Comparison of ENCODE assay signal across 1 cellular context in genomic region chr9:69357030-69357853, GRCh38.
TF ChIP-seq lines count a peak whose summit lies in the region.

No MANE protein-coding gene starts in this region.

TF ChIP-seq in H1, 55 proteins besides CTCF, POLR2A, EP300 and RAD21 (continued from another document):
- TF ChIP-seq, protein P1, sequence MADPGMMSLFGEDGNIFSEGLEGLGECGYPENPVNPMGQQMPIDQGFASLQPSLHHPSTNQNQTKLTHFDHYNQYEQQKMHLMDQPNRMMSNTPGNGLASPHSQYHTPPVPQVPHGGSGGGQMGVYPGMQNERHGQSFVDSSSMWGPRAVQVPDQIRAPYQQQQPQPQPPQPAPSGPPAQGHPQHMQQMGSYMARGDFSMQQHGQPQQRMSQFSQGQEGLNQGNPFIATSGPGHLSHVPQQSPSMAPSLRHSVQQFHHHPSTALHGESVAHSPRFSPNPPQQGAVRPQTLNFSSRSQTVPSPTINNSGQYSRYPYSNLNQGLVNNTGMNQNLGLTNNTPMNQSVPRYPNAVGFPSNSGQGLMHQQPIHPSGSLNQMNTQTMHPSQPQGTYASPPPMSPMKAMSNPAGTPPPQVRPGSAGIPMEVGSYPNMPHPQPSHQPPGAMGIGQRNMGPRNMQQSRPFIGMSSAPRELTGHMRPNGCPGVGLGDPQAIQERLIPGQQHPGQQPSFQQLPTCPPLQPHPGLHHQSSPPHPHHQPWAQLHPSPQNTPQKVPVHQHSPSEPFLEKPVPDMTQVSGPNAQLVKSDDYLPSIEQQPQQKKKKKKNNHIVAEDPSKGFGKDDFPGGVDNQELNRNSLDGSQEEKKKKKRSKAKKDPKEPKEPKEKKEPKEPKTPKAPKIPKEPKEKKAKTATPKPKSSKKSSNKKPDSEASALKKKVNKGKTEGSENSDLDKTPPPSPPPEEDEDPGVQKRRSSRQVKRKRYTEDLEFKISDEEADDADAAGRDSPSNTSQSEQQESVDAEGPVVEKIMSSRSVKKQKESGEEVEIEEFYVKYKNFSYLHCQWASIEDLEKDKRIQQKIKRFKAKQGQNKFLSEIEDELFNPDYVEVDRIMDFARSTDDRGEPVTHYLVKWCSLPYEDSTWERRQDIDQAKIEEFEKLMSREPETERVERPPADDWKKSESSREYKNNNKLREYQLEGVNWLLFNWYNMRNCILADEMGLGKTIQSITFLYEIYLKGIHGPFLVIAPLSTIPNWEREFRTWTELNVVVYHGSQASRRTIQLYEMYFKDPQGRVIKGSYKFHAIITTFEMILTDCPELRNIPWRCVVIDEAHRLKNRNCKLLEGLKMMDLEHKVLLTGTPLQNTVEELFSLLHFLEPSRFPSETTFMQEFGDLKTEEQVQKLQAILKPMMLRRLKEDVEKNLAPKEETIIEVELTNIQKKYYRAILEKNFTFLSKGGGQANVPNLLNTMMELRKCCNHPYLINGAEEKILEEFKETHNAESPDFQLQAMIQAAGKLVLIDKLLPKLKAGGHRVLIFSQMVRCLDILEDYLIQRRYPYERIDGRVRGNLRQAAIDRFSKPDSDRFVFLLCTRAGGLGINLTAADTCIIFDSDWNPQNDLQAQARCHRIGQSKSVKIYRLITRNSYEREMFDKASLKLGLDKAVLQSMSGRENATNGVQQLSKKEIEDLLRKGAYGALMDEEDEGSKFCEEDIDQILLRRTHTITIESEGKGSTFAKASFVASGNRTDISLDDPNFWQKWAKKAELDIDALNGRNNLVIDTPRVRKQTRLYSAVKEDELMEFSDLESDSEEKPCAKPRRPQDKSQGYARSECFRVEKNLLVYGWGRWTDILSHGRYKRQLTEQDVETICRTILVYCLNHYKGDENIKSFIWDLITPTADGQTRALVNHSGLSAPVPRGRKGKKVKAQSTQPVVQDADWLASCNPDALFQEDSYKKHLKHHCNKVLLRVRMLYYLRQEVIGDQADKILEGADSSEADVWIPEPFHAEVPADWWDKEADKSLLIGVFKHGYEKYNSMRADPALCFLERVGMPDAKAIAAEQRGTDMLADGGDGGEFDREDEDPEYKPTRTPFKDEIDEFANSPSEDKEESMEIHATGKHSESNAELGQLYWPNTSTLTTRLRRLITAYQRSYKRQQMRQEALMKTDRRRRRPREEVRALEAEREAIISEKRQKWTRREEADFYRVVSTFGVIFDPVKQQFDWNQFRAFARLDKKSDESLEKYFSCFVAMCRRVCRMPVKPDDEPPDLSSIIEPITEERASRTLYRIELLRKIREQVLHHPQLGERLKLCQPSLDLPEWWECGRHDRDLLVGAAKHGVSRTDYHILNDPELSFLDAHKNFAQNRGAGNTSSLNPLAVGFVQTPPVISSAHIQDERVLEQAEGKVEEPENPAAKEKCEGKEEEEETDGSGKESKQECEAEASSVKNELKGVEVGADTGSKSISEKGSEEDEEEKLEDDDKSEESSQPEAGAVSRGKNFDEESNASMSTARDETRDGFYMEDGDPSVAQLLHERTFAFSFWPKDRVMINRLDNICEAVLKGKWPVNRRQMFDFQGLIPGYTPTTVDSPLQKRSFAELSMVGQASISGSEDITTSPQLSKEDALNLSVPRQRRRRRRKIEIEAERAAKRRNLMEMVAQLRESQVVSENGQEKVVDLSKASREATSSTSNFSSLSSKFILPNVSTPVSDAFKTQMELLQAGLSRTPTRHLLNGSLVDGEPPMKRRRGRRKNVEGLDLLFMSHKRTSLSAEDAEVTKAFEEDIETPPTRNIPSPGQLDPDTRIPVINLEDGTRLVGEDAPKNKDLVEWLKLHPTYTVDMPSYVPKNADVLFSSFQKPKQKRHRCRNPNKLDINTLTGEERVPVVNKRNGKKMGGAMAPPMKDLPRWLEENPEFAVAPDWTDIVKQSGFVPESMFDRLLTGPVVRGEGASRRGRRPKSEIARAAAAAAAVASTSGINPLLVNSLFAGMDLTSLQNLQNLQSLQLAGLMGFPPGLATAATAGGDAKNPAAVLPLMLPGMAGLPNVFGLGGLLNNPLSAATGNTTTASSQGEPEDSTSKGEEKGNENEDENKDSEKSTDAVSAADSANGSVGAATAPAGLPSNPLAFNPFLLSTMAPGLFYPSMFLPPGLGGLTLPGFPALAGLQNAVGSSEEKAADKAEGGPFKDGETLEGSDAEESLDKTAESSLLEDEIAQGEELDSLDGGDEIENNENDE (IDR thresholded peaks at IDR 0.05; ENCODE audit: insufficient replicate concordance, low read length), result no peak
- TF ChIP-seq HDAC2 (IDR thresholded peaks at IDR 0.05; ENCODE audit: borderline replicate concordance in 1 of 2, low read depth in 2 of 2, low read length in 2 of 2), result no peak
- no peak for TF ChIP-seq HDAC6 (IDR thresholded peaks at IDR 0.05; ENCODE audit: low read depth, low read length)
- TF ChIP-seq BACH1 (IDR thresholded peaks at IDR 0.05; ENCODE audit: low read length), result no peak
- TF ChIP-seq KDM5A (IDR thresholded peaks at IDR 0.05; ENCODE audit: low read length), result no peak
- no peak for TF ChIP-seq ASH2L (IDR thresholded peaks at IDR 0.05; ENCODE audit: low read length)
- TF ChIP-seq POU5F1 (IDR thresholded peaks at IDR 0.05; ENCODE audit: low read depth, low read length), result no peak
- TF ChIP-seq RNF2 (IDR thresholded peaks at IDR 0.05; ENCODE audit: borderline replicate concordance, low read depth, low read length, missing control alignments, poor library complexity, severe bottlenecking), result no peak
- TF ChIP-seq SP4 (IDR thresholded peaks at IDR 0.05; ENCODE audit: low read length), result no peak
- no peak for TF ChIP-seq MAX (IDR thresholded peaks at IDR 0.05)
- TF ChIP-seq E2F6 (IDR thresholded peaks at IDR 0.05), result no peak
- TF ChIP-seq SP1 (IDR thresholded peaks at IDR 0.05; ENCODE audit: low read depth, low read length), result no peak
- no peak for TF ChIP-seq SIRT6 (IDR thresholded peaks at IDR 0.05; ENCODE audit: low read length)
- no peak for TF ChIP-seq TAF1 (IDR thresholded peaks at IDR 0.05; ENCODE audit: low read depth, low read length)
